16 cellular contexts compared by ENCODE assay signal in the genomic region with DNA sequence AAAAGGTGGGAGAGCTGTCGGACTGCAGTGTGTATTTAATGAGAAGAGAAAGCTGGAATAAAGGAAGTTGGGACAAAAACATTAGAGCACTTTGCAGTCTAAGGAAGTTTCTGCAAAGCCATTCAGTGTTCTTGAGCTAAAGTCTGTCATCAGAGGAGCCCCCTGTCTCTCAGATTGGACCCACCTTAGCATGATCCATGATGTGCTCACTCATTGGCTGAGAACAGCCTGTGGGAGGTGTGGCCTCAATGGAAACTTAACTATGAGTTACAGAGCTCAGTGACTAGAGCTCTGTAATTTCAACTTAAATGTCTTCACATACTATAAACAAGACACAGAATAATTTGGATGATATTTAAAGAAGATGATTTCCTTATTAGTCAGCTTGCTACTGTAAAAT.
"Had no signal": no experiment of that assay in that cellular context is flagged by ENCODE, and none has a peak within 500 bp of the region (broad histone marks: within the 10 kb centered on the region; RNA-seq: fewer than 3 reads in every experiment).

No MANE protein-coding gene starts in this region.

- H3K4me3 Mint-ChIP-seq: activated CD4-positive, alpha-beta T cell treated with anti-CD3 and anti-CD28 coated beads, Interleukin-2, amount 10 ng/mL, durations not matched to agents 7 days and 5 days; activated CD8-positive, alpha-beta T cell treated with anti-CD3 and anti-CD28 coated beads, Interleukin-2, amount 10 ng/mL, durations not matched to agents 7 days and 5 days; activated naive CD4-positive, alpha-beta T cell treated with anti-CD3 and anti-CD28 coated beads for 36 hours; activated T-cell treated with anti-CD3 and anti-CD28 coated beads, Interleukin-2, amount 50 U/mL, for 24 hours; endodermal cell; naive B cell; neural crest cell had no signal

- DNase-seq: activated CD4-positive, alpha-beta T cell treated with anti-CD3 and anti-CD28 coated beads, Interleukin-2, amount 10 ng/mL, durations not matched to agents 7 days and 5 days; activated CD8-positive, alpha-beta T cell treated with anti-CD3 and anti-CD28 coated beads, Interleukin-2, amount 10 ng/mL, durations not matched to agents 7 days and 5 days; activated naive CD4-positive, alpha-beta T cell treated with anti-CD3 and anti-CD28 coated beads for 36 hours; activated T-cell treated with anti-CD3 and anti-CD28 coated beads, Interleukin-2, amount 50 U/mL, for 24 hours; body of pancreas; caudate nucleus; endodermal cell; foreskin keratinocyte; mesenchymal stem cell; mucosa of descending colon; naive B cell; stimulated activated naive CD8-positive, alpha-beta T cell treated with anti-CD3 and anti-CD28 coated beads, Interleukin-15, Interleukin-2, amounts not matched to agents 100 U/mL and 50 U/mL, for 24 hours; T1000; trophoblast cell had no signal

- H3K9me3 Mint-ChIP-seq: endodermal cell had no signal

- H3K27me3 Mint-ChIP-seq: activated CD4-positive, alpha-beta T cell treated with anti-CD3 and anti-CD28 coated beads, Interleukin-2, amount 10 ng/mL, durations not matched to agents 7 days and 5 days; activated T-cell treated with anti-CD3 and anti-CD28 coated beads, Interleukin-2, amount 50 U/mL, for 24 hours; progenitor cell of endocrine pancreas had no signal

- H3K36me3 Mint-ChIP-seq: naive B cell had no signal

- H3K27ac Mint-ChIP-seq: activated CD4-positive, alpha-beta T cell treated with anti-CD3 and anti-CD28 coated beads, Interleukin-2, amount 10 ng/mL, durations not matched to agents 7 days and 5 days; activated CD8-positive, alpha-beta T cell treated with anti-CD3 and anti-CD28 coated beads, Interleukin-2, amount 10 ng/mL, durations not matched to agents 7 days and 5 days; activated naive CD4-positive, alpha-beta T cell treated with anti-CD3 and anti-CD28 coated beads for 36 hours; activated T-cell treated with anti-CD3 and anti-CD28 coated beads, Interleukin-2, amount 50 U/mL, for 24 hours; endodermal cell; naive B cell; progenitor cell of endocrine pancreas had no signal

- H3K4me1 Mint-ChIP-seq: activated CD4-positive, alpha-beta T cell treated with anti-CD3 and anti-CD28 coated beads, Interleukin-2, amount 10 ng/mL, durations not matched to agents 7 days and 5 days; naive B cell had no signal
